In genomic region chr16:27901956-27902355, GRCh38 we compare ENCODE assay signal across 23 cellular contexts.
"Had no signal": no experiment of that assay in that cellular context is flagged by ENCODE, and none has a peak within 500 bp of the region (broad histone marks: within the 10 kb centered on the region; RNA-seq: fewer than 3 reads in every experiment).

No MANE protein-coding gene starts in this region.

- H3K27ac Mint-ChIP-seq: immature natural killer cell, mesothelial cell of epicardium, naive B cell had no signal

- H3K4me3 ChIP-seq: coronary artery, dorsolateral prefrontal cortex, esophagus muscularis mucosa, gastroesophageal sphincter, heart left ventricle, hepatocyte, left ventricle myocardium inferior, lower lobe of right lung, mucosa of descending colon had no signal

- DNase-seq: dermis blood vessel endothelial cell; dorsolateral prefrontal cortex; effector CD4-positive, alpha-beta T cell; effector memory CD4-positive, alpha-beta T cell; foreskin keratinocyte; heart left ventricle; hypothalamus; immature natural killer cell; islet precursor cell; kidney; kidney glomerular epithelial cell; left colon; left ventricle myocardium inferior; lower lobe of right lung; mesenchymal stem cell; mucosa of descending colon; naive B cell had no signal

- H3K36me3 Mint-ChIP-seq: immature natural killer cell, mesothelial cell of epicardium, naive B cell had no signal

- H3K27ac ChIP-seq: coronary artery, dorsolateral prefrontal cortex, esophagus muscularis mucosa, foreskin keratinocyte, gastroesophageal sphincter, heart left ventricle, hepatocyte, left ventricle myocardium inferior, lower lobe of right lung had no signal

- H2AFZ ChIP-seq: hepatocyte had no signal

- H3K4me3 Mint-ChIP-seq: immature natural killer cell, mesothelial cell of epicardium had no signal

- H3K9me3 ChIP-seq: lower lobe of right lung, mucosa of descending colon had no signal

- H3K4me1 ChIP-seq: esophagus muscularis mucosa, foreskin keratinocyte, gastroesophageal sphincter, heart left ventricle, left ventricle myocardium inferior, lower lobe of right lung had no signal

- H3K9me3 Mint-ChIP-seq: immature natural killer cell, mesothelial cell of epicardium had no signal

- H3K4me2 ChIP-seq: hepatocyte had no signal

- ATAC-seq: foreskin keratinocyte, gastroesophageal sphincter, heart left ventricle, left colon, left lobe of liver, lower lobe of right lung, mucosa of descending colon had no signal

- H3K27me3 ChIP-seq: foreskin keratinocyte, hepatocyte had no signal

- H3K36me3 ChIP-seq: esophagus muscularis mucosa, gastroesophageal sphincter, heart left ventricle, left ventricle myocardium inferior, lower lobe of right lung had no signal

- H3K4me1 Mint-ChIP-seq: immature natural killer cell, mesothelial cell of epicardium, naive B cell had no signal
